1 cellular context compared by ENCODE assay signal in genomic region chr1:3423896-3424610, GRCh38.
TF ChIP-seq lines count a peak whose summit lies in the region.

No MANE protein-coding gene starts in this region.

TF ChIP-seq in HepG2, 621 proteins besides CTCF, POLR2A, EP300 and RAD21:
- TF ChIP-seq ZNF333 (CRISPR knock-in tag; IDR thresholded peaks at IDR 0.05; ENCODE audit: borderline replicate concordance) (peak; percentile 71; the same call in 1 of the 2 replicates), TBX2 (CRISPR knock-in tag; IDR thresholded peaks at IDR 0.05; ENCODE audit: borderline replicate concordance) (peak; percentile 62), ZNF710 (CRISPR knock-in tag; IDR thresholded peaks at IDR 0.05; ENCODE audit: borderline replicate concordance) (0 out of 2 replicates have a peak, but pooled peaks have one; percentile 36), ZNF770 (CRISPR knock-in tag; IDR thresholded peaks at IDR 0.05) (peak; percentile 3; the same call in 1 of the 2 replicates), ZNF274 (CRISPR knock-in tag; IDR thresholded peaks at IDR 0.05) (0 out of 2 replicates have a peak, but pooled peaks have one; percentile 54), PITX1 (CRISPR knock-in tag; IDR thresholded peaks at IDR 0.05) (no peak), ZNF781 (CRISPR knock-in tag; IDR thresholded peaks at IDR 0.05; ENCODE audit: borderline replicate concordance, not compliant biosample characterization) (no peak), MAX (IDR thresholded peaks at IDR 0.05) (peak; percentile 33), ZNF740 (CRISPR knock-in tag; IDR thresholded peaks at IDR 0.05) (no peak), ATF7-NPFF (CRISPR knock-in tag; IDR thresholded peaks at IDR 0.05; ENCODE audit: low read depth) (0 out of 2 replicates have a peak, but pooled peaks have one; percentile 33), ZBTB38 (CRISPR knock-in tag; IDR thresholded peaks at IDR 0.05) (peak; percentile 99), ZNF30 (CRISPR knock-in tag; IDR thresholded peaks at IDR 0.05) (peak; percentile 55; the same call in 1 of the 2 replicates), MYC (CRISPR knock-in tag; IDR thresholded peaks at IDR 0.05; ENCODE audit: borderline replicate concordance) (peak; percentile 26; the same call in 1 of the 2 replicates)
TF ChIP-seq in HepG2: peak in this region for 10.
